ENCODE assay signal across 8 cellular contexts in the genomic region with DNA sequence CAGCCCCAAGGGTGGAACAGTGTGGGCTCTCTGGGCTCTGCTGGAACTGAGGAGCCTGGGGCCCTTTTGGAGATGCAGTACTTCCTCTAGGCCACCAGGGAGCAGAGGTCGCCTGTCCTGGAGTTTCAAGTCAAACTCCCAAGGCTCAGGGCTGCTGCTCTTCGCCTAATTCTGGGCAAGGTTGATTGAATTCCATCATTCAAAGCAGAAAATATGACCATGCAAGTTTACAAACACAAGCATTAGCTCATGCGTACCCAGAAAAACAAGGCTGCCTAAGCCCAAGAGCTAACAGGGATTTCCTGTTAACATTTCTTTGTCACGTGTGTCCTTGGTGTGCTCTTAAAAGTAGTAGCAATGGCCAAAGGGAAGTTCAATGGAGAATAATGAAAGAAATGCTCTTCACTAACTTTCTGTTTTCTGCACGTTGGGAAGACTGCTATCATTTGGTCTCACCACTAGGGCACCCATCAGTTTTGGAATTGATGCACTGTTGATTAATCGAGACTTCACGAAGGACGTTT. TPM values are rescaled to one million over a fixed set of nuclear protein-coding genes. Genes with fewer than 3 reads are reported as not detected.
A peak's percentile ranks its signal among the peaks of the same experiment; 100 is the strongest.
DNase-seq lines count a peak whose midpoint lies in the region; ATAC-seq and TF ChIP-seq lines count a peak whose summit lies in the region.

No MANE protein-coding gene starts in this region.

- H3K9me3 ChIP-seq in mesenchymal stem cell (ENCODE audit: control insufficient read depth, low read length) = no peaks in the 10 kb centered on the region

- peak overlapping the region; percentile 41 for H2AK5ac ChIP-seq in mesenchymal stem cell (ENCODE audit: low read length, severe bottlenecking)

- TF ChIP-seq CTCF in AG04449 (IDR thresholded peaks at IDR 0.05; ENCODE audit: insufficient read depth, low read length, missing control alignments) = peak; percentile 78

- no peak overlapping the region for H2BK5ac ChIP-seq in mesenchymal stem cell (ENCODE audit: low read depth, low read length, poor library complexity, severe bottlenecking)

- H4K8ac ChIP-seq in mesenchymal stem cell (ENCODE audit: low read length) = no peak overlapping the region

- 47% methylated on average over 8 of the region's 8 CpGs for WGBS in mesenchymal stem cell

- H2BK12ac ChIP-seq in mesenchymal stem cell (ENCODE audit: low read length in 2 of 2) = peak overlapping the region in 1 of 2 experiments; percentile 29

- no peak overlapping the region for H4K91ac ChIP-seq in mesenchymal stem cell (ENCODE audit: low read length)

- H3K4me2 ChIP-seq in mesenchymal stem cell (ENCODE audit: low read length, poor library complexity, severe bottlenecking) = no peak overlapping the region

- no peaks in the 10 kb centered on the region for H3K79me1 ChIP-seq in mesenchymal stem cell (replicated peaks; ENCODE audit: low read length, poor library complexity, severe bottlenecking)

- DNase-seq in AG04449 (ENCODE audit: low read depth, low spot score) (no peak), NCI-H345 (lab: John Stamatoyannopoulos, UW) (peak; percentile 4), mesenchymal stem cell (peak; percentile 79)
- peak; percentile 45 for DNase-seq in activated CD4-positive, alpha-beta T cell treated with anti-CD3 and anti-CD28 coated beads, Interleukin-2, amount 50 U/mL, for 1 hour
- peak; percentile 30 for DNase-seq in effector CD4-positive, alpha-beta T cell
- peak; percentile 24 to 66 for DNase-seq in stimulated activated effector memory CD8-positive, alpha-beta T cell treated with anti-CD3 and anti-CD28 coated beads, Interleukin-12 subunit alpha, Interleukin-12 subunit beta, amount 100 ng/mL, for 72 hours (ENCODE audit: low spot score in 2 of 2)

- no peaks in the 10 kb centered on the region for H3K9me3 Mint-ChIP-seq in stimulated activated effector memory CD8-positive, alpha-beta T cell treated with anti-CD3 and anti-CD28 coated beads, Interleukin-12 subunit alpha, Interleukin-12 subunit beta, amount 100 ng/mL, for 72 hours

- no peak overlapping the region for H3K27ac Mint-ChIP-seq in stimulated activated effector memory CD8-positive, alpha-beta T cell treated with anti-CD3 and anti-CD28 coated beads, Interleukin-12 subunit alpha, Interleukin-12 subunit beta, amount 100 ng/mL, for 72 hours

- H3K4me1 ChIP-seq in mesenchymal stem cell (ENCODE audit: control insufficient read depth, insufficient read depth, low read depth, low read length) = peaks cover 18% of the 10 kb centered on the region

- POLR2A ChIA-PET in AG04449 (lab: Yijun Ruan, JAX) = no interaction called here

- H3K27me3 ChIP-seq in mesenchymal stem cell (ENCODE audit: control insufficient read depth in 1 of 2, insufficient read depth in 1 of 2, low read length in 2 of 2) = peaks cover 35 to 39% of the 10 kb centered on the region in 2 experiments

- ATAC-seq in GM18502 (IDR thresholded peaks at IDR 0.05; ENCODE audit: poor library complexity, unreplicated experiment) (peak; percentile 90), HG02973 (IDR thresholded peaks at IDR 0.05; ENCODE audit: unreplicated experiment) (peak; percentile 81)
- peak; percentile 75 for ATAC-seq in stimulated activated effector memory CD8-positive, alpha-beta T cell treated with anti-CD3 and anti-CD28 coated beads, Interleukin-12 subunit alpha, Interleukin-12 subunit beta, amount 100 ng/mL, for 72 hours

- H3K23ac ChIP-seq in mesenchymal stem cell (ENCODE audit: low read length in 2 of 2) = no peak overlapping the region

- peak overlapping the region; percentile 73 for H3K27ac ChIP-seq in mesenchymal stem cell (ENCODE audit: low read length, poor library complexity, severe bottlenecking)

- H2BK120ac ChIP-seq in mesenchymal stem cell (ENCODE audit: low read depth, low read length) = no peak overlapping the region

- peak overlapping the region in 1 of 2 experiments; percentile 50 for H3K18ac ChIP-seq in mesenchymal stem cell (ENCODE audit: low read depth in 1 of 2, low read length in 2 of 2)

- peaks cover 13% of the 10 kb centered on the region for H3K4me1 Mint-ChIP-seq in stimulated activated effector memory CD8-positive, alpha-beta T cell treated with anti-CD3 and anti-CD28 coated beads, Interleukin-12 subunit alpha, Interleukin-12 subunit beta, amount 100 ng/mL, for 72 hours

- no peak overlapping the region for H3K4me3 Mint-ChIP-seq in stimulated activated effector memory CD8-positive, alpha-beta T cell treated with anti-CD3 and anti-CD28 coated beads, Interleukin-12 subunit alpha, Interleukin-12 subunit beta, amount 100 ng/mL, for 72 hours

- H3K4me3 ChIP-seq in AG04449 (ENCODE audit: low read depth, low read length) = no peak overlapping the region; the same call in 1 of the 2 replicates
- peak overlapping the region in 1 of 2 experiments; percentile 48 for H3K4me3 ChIP-seq in mesenchymal stem cell (ENCODE audit: insufficient read depth in 1 of 2, low read depth in 1 of 2, low read length in 2 of 2)

- H3K36me3 Mint-ChIP-seq in stimulated activated effector memory CD8-positive, alpha-beta T cell treated with anti-CD3 and anti-CD28 coated beads, Interleukin-12 subunit alpha, Interleukin-12 subunit beta, amount 100 ng/mL, for 72 hours = no peaks in the 10 kb centered on the region

- H2BK15ac ChIP-seq in mesenchymal stem cell (ENCODE audit: low read depth, poor library complexity, severe bottlenecking) = peak overlapping the region; percentile 8

- H3K14ac ChIP-seq in mesenchymal stem cell (ENCODE audit: low read length in 2 of 2) = no peak overlapping the region

- no peak overlapping the region for H2AFZ ChIP-seq in mesenchymal stem cell (ENCODE audit: low read depth, low read length)

- no peaks in the 10 kb centered on the region for H3K36me3 ChIP-seq in mesenchymal stem cell (ENCODE audit: control insufficient read depth in 1 of 2, insufficient read depth in 2 of 2, low read depth in 1 of 2, low read length in 2 of 2)

- peak overlapping the region; percentile 52 for H3K9ac ChIP-seq in mesenchymal stem cell (ENCODE audit: low read length)

- CTCF ChIA-PET in AG04449 (lab: Yijun Ruan, JAX) = interaction anchor here (0.6 to 9.6 kb wide), 23 partner anchors 11 to 280 kb away, joined by 3 to 86 read pairs (median 3); a partner anchor contains a TSS

- no peak overlapping the region for H3K4ac ChIP-seq in mesenchymal stem cell (ENCODE audit: low read depth in 1 of 2, low read length in 2 of 2)

RNA-seq across cellular contexts. Expression of a gene that starts 20.1 kb away (rescaled TPM):
- polyA plus RNA-seq in mesenchymal stem cell (2013, experiment 1 of 2) = 0.03 TPM
- 0.03 TPM for polyA plus RNA-seq in mesenchymal stem cell (2013, experiment 2 of 2)

RNA-seq across cellular contexts. Expression of a gene that starts 34.1 kb away (rescaled TPM):
- polyA plus RNA-seq in mesenchymal stem cell (2013, experiment 1 of 2) = not detected
- polyA plus RNA-seq in mesenchymal stem cell (2013, experiment 2 of 2) = not detected
